ENCODE assay signal across 8 cellular contexts in the genomic region with DNA sequence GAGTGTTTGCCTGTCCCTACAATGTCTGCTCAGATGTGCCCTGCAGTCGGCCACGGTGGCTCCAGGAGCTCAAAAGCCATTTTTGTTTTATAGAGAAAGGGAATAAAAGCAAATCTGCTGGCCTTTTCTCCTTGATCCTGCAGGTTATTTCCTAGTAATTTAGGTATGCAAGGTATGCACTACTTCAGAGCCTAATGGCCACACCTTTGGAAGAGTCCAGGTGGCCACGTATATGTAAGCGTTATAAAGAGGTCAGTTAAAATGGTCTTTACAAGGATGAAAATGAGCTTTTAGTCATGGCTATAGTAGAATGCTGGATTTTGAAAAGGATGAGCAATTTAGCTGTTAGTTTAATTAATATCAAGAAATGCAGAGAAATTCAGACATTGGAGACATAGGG.
"Had no signal": no experiment of that assay in that cellular context is flagged by ENCODE, and none has a peak within 500 bp of the region (broad histone marks: within the 10 kb centered on the region; RNA-seq: fewer than 3 reads in every experiment).

No MANE protein-coding gene starts in this region.

- DNase-seq: GM23248, GOT3, H7, HFFc6, IMR-90, KBM-7 had no signal

- H3K36me3 ChIP-seq: HAP-1 had no signal

- H3K27ac Mint-ChIP-seq: HFFc6 had no signal

- H3K4me3 ChIP-seq: GM23248, HAP-1 had no signal

- H3K27ac ChIP-seq: GM23248 had no signal

- H3K9me3 Mint-ChIP-seq: HFFc6 had no signal

- H3K4me1 ChIP-seq: HAP-1 had no signal

- H3K4me3 Mint-ChIP-seq: HFFc6 had no signal

- ATAC-seq: HCT116 had no signal

- H3K9me3 ChIP-seq: HAP-1 had no signal
